ENCODE assay signal across 10 cellular contexts in the genomic region with DNA sequence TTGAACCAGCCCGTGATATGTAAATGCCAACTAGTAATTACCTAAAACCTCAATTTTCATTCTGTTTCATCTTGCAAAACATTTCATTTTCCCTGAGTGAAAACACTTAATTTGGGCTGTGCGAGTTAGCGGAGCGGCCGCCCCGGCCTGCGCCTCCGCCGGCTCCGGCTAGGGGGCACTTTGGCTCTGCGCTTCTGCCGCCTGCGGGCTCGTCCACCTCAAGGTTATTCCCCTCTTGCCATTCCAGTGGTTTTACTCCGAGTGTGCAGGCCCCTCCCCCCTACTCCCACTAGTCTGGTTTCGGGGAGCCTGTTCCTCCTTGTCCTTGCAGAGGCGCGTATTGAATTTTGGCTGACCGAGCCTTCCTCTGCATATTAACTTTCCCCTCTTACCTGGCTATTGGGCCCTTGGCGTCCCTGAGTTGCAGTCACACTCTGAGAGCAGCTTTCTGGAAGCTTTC. TPM values are rescaled to one million over a fixed set of nuclear protein-coding genes. Genes with fewer than 3 reads are reported as not detected.
DNase-seq lines count a peak whose midpoint lies in the region; ATAC-seq and TF ChIP-seq lines count a peak whose summit lies in the region.
"Had no signal": no experiment of that assay in that cellular context is flagged by ENCODE, and none has a peak within 500 bp of the region (broad histone marks: within the 10 kb centered on the region; RNA-seq: fewer than 3 reads in every experiment).

No MANE protein-coding gene starts in this region.

- H3K9me3 Mint-ChIP-seq in endothelial cell (ENCODE audit: unreplicated experiment): no peaks in the 10 kb centered on the region

- peaks cover 43% of the 10 kb centered on the region for H3K4me1 Mint-ChIP-seq in endothelial cell (ENCODE audit: unreplicated experiment)

- intact Hi-C loops in mucosa of descending colon (cut with DNase I, micrococcal nuclease): no loop called here

- no peaks in the 10 kb centered on the region for H3K9me3 ChIP-seq in mucosa of descending colon

- no peaks in the 10 kb centered on the region for H3K36me3 ChIP-seq in mucosa of descending colon (ENCODE audit: low read depth)

- peak; percentile 48 for ATAC-seq in mucosa of descending colon
- ATAC-seq in GM18861 (IDR thresholded peaks at IDR 0.05; ENCODE audit: unreplicated experiment): no peak
- ATAC-seq in HG03159 (IDR thresholded peaks at IDR 0.05; ENCODE audit: unreplicated experiment): no peak
- no peak for ATAC-seq in GM21381 (IDR thresholded peaks at IDR 0.05; ENCODE audit: unreplicated experiment)

- peak overlapping the region; percentile 45 for H3K4me3 Mint-ChIP-seq in endothelial cell (ENCODE audit: unreplicated experiment)

- peak overlapping the region; percentile 94 for H3K27ac Mint-ChIP-seq in endothelial cell (ENCODE audit: unreplicated experiment)

- H3K4me3 ChIP-seq in AG10803 (ENCODE audit: low read length) (peak overlapping the region; percentile 18; the same call in 1 of the 2 replicates), mucosa of descending colon (no peak overlapping the region)

- peaks cover 7% of the 10 kb centered on the region for H3K27me3 Mint-ChIP-seq in endothelial cell (ENCODE audit: unreplicated experiment)

- no peaks in the 10 kb centered on the region for H3K4me1 ChIP-seq in mucosa of descending colon (ENCODE audit: low read depth)

- TF ChIP-seq EP300 in Ishikawa (IDR thresholded peaks at IDR 0.05; ENCODE audit: borderline replicate concordance): no peak

- 0 out of 2 replicates have a peak, but pooled peaks have one; percentile 11 for TF ChIP-seq RAD21 in Ishikawa (IDR thresholded peaks at IDR 0.05; ENCODE audit: low read depth)

- TF ChIP-seq CTCF in AG10803 (conservative IDR thresholded peaks at IDR 0.05; ENCODE audit: low read length) (peak; percentile 40), endothelial cell (IDR thresholded peaks at IDR 0.05; ENCODE audit: unreplicated experiment) (peak; percentile 67), mucosa of descending colon (IDR thresholded peaks at IDR 0.05) (peak; percentile 14)

- H3K36me3 Mint-ChIP-seq in endothelial cell (ENCODE audit: low read depth, unreplicated experiment): no peaks in the 10 kb centered on the region

- DNase-seq in AG10803 (ENCODE audit: low read depth): peak; percentile 29
- peak; percentile 85 for DNase-seq in endothelial cell (ENCODE audit: low spot score)
- DNase-seq in mucosa of descending colon: peak in 1 of 3 donors; percentile 47
- DNase-seq in NCI-H1048 (lab: John Stamatoyannopoulos, UW): no peak
- DNase-seq: amniotic stem cell, NCI-H1092 had no signal

TF ChIP-seq in Ishikawa, 13 proteins besides CTCF, POLR2A, EP300 and RAD21:
- TF ChIP-seq FOXM1 (IDR thresholded peaks at IDR 0.05; ENCODE audit: borderline replicate concordance, low read depth) (no peak), TEAD4 (IDR thresholded peaks at IDR 0.05) (no peak), NFIC (IDR thresholded peaks at IDR 0.05) (no peak), TAF1 (IDR thresholded peaks at IDR 0.05; ENCODE audit: low read depth) (no peak), YY1 (IDR thresholded peaks at IDR 0.05; ENCODE audit: low read depth) (no peak), EGR1 (IDR thresholded peaks at IDR 0.05) (no peak), ZBTB7A (IDR thresholded peaks at IDR 0.05; ENCODE audit: low read depth) (no peak), CEBPB (IDR thresholded peaks at IDR 0.05) (no peak), TCF12 (IDR thresholded peaks at IDR 0.05; ENCODE audit: low read depth) (no peak), CREB1 (IDR thresholded peaks at IDR 0.05; ENCODE audit: low read depth) (no peak)
- TF ChIP-seq, protein P1, sequence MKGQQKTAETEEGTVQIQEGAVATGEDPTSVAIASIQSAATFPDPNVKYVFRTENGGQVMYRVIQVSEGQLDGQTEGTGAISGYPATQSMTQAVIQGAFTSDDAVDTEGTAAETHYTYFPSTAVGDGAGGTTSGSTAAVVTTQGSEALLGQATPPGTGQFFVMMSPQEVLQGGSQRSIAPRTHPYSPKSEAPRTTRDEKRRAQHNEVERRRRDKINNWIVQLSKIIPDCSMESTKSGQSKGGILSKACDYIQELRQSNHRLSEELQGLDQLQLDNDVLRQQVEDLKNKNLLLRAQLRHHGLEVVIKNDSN (IDR thresholded peaks at IDR 0.05): no peak
- TF ChIP-seq, protein P2, sequence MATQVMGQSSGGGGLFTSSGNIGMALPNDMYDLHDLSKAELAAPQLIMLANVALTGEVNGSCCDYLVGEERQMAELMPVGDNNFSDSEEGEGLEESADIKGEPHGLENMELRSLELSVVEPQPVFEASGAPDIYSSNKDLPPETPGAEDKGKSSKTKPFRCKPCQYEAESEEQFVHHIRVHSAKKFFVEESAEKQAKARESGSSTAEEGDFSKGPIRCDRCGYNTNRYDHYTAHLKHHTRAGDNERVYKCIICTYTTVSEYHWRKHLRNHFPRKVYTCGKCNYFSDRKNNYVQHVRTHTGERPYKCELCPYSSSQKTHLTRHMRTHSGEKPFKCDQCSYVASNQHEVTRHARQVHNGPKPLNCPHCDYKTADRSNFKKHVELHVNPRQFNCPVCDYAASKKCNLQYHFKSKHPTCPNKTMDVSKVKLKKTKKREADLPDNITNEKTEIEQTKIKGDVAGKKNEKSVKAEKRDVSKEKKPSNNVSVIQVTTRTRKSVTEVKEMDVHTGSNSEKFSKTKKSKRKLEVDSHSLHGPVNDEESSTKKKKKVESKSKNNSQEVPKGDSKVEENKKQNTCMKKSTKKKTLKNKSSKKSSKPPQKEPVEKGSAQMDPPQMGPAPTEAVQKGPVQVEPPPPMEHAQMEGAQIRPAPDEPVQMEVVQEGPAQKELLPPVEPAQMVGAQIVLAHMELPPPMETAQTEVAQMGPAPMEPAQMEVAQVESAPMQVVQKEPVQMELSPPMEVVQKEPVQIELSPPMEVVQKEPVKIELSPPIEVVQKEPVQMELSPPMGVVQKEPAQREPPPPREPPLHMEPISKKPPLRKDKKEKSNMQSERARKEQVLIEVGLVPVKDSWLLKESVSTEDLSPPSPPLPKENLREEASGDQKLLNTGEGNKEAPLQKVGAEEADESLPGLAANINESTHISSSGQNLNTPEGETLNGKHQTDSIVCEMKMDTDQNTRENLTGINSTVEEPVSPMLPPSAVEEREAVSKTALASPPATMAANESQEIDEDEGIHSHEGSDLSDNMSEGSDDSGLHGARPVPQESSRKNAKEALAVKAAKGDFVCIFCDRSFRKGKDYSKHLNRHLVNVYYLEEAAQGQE (IDR thresholded peaks at IDR 0.05; ENCODE audit: low read depth): no peak
- TF ChIP-seq, protein P3, sequence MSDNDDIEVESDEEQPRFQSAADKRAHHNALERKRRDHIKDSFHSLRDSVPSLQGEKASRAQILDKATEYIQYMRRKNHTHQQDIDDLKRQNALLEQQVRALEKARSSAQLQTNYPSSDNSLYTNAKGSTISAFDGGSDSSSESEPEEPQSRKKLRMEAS (IDR thresholded peaks at IDR 0.05): no peak

RNA-seq across cellular contexts. Expression of a gene that starts 55.6 kb away (rescaled TPM):
- total RNA-seq in endothelial cell (ENCODE audit: unreplicated experiment) (20.9 TPM), mucosa of descending colon (10 to 100 TPM; 18.9 to 23.8 (median 21.3) TPM)

RNA-seq across cellular contexts. Expression of a gene that starts 58.0 kb away (rescaled TPM):
- 77.1 TPM for total RNA-seq in endothelial cell (ENCODE audit: unreplicated experiment)
- 10 to 100 TPM; 20.9 to 34.0 (median 21.9) TPM for total RNA-seq in mucosa of descending colon

Comparison
In these comparisons a context has a peak if more than half of its experiments do, and no peak if none do; other contexts are left out.
1. CTCF ChIP-seq: peak in every context shown above with its lines; median percentile 67 in endothelial cell; 40 in AG10803; 14 in mucosa of descending colon.